1 cellular context compared by ENCODE assay signal in the genomic region with DNA sequence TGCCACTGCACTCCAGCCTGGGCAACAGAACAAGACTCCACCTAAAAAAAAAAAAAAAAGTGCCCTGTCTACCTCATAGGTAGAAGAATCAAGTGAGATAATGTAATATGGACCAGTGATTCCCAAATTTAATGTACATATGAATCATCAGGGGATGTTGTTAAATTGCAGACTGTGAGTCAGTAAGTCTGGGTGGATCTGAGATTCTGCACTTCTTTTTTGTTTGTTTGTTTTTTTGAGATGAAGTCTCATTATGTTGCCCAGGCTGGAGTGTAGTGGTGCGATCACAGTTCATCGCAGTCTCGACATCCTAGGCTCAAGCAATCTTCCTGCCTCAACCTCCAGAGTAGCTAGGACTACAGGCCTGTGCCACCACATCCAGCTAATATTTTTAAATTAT.
A peak's percentile ranks its signal among the peaks of the same experiment; 100 is the strongest.
TF ChIP-seq lines count a peak whose summit lies in the region.

No MANE protein-coding gene starts in this region.

TF ChIP-seq in HEK293, 187 proteins besides CTCF, POLR2A, EP300 and RAD21 (continued from another document):
- TF ChIP-seq ZNF398 (tag by site-specific recombination; IDR thresholded peaks at IDR 0.05) (0 out of 2 replicates have a peak, but pooled peaks have one; percentile 38), ZNF488 (tag by site-specific recombination; IDR thresholded peaks at IDR 0.05) (no peak), ZNF221 (tag by site-specific recombination; IDR thresholded peaks at IDR 0.05; ENCODE audit: borderline replicate concordance) (no peak), ZNF302 (tag by site-specific recombination; IDR thresholded peaks at IDR 0.05; ENCODE audit: low read depth) (no peak), ZNF324 (tag by site-specific recombination; IDR thresholded peaks at IDR 0.05) (no peak), BCL11A (tag by site-specific recombination; IDR thresholded peaks at IDR 0.05; ENCODE audit: low read depth) (peak; percentile 81; the same call in 1 of the 2 replicates), SP7 (tag by site-specific recombination; IDR thresholded peaks at IDR 0.05) (peak; percentile 58), TCF7L2 (IDR thresholded peaks at IDR 0.05; ENCODE audit: borderline replicate concordance, low read depth, low read length) (no peak), ZNF791 (tag by site-specific recombination; IDR thresholded peaks at IDR 0.05) (no peak), PRDM4 (tag by site-specific recombination; IDR thresholded peaks at IDR 0.05) (no peak), ZNF785 (tag by site-specific recombination; IDR thresholded peaks at IDR 0.05) (no peak), ZNF16 (tag by site-specific recombination; IDR thresholded peaks at IDR 0.05; ENCODE audit: low read depth) (no peak), ZFP3 (tag by site-specific recombination; IDR thresholded peaks at IDR 0.05; ENCODE audit: low read depth) (no peak), PRDM6 (tag by site-specific recombination; IDR thresholded peaks at IDR 0.05) (peak; percentile 27; the same call in 1 of the 2 replicates), ZNF19 (tag by site-specific recombination; IDR thresholded peaks at IDR 0.05; ENCODE audit: low read depth) (no peak), ZNF623 (tag by site-specific recombination; IDR thresholded peaks at IDR 0.05) (no peak), ZBTB7A (tag by site-specific recombination; IDR thresholded peaks at IDR 0.05; ENCODE audit: low read depth) (no peak), ZNF645 (tag by site-specific recombination; IDR thresholded peaks at IDR 0.05) (no peak), SCRT1 (tag by site-specific recombination; IDR thresholded peaks at IDR 0.05; ENCODE audit: borderline replicate concordance) (no peak), ZNF561 (tag by site-specific recombination; IDR thresholded peaks at IDR 0.05; ENCODE audit: borderline replicate concordance) (no peak), ZEB2 (tag by site-specific recombination; IDR thresholded peaks at IDR 0.05) (peak; percentile 46), ZNF473 (tag by site-specific recombination; IDR thresholded peaks at IDR 0.05) (no peak), ZNF585B (tag by site-specific recombination; IDR thresholded peaks at IDR 0.05) (no peak), MEIS1 (CRISPR knock-in tag; IDR thresholded peaks at IDR 0.05; ENCODE audit: borderline replicate concordance) (no peak), ZNF37A (tag by site-specific recombination; IDR thresholded peaks at IDR 0.05) (no peak), PATZ1 (tag by site-specific recombination; IDR thresholded peaks at IDR 0.05) (no peak), ZNF2 (tag by site-specific recombination; IDR thresholded peaks at IDR 0.05) (no peak), ZNF768 (tag by site-specific recombination; IDR thresholded peaks at IDR 0.05) (no peak), ZNF175 (tag by site-specific recombination; IDR thresholded peaks at IDR 0.05) (no peak), ZNF626 (tag by site-specific recombination; IDR thresholded peaks at IDR 0.05) (no peak), ZNF670 (tag by site-specific recombination; IDR thresholded peaks at IDR 0.05; ENCODE audit: low read depth) (no peak)
- TF ChIP-seq, protein P1, sequence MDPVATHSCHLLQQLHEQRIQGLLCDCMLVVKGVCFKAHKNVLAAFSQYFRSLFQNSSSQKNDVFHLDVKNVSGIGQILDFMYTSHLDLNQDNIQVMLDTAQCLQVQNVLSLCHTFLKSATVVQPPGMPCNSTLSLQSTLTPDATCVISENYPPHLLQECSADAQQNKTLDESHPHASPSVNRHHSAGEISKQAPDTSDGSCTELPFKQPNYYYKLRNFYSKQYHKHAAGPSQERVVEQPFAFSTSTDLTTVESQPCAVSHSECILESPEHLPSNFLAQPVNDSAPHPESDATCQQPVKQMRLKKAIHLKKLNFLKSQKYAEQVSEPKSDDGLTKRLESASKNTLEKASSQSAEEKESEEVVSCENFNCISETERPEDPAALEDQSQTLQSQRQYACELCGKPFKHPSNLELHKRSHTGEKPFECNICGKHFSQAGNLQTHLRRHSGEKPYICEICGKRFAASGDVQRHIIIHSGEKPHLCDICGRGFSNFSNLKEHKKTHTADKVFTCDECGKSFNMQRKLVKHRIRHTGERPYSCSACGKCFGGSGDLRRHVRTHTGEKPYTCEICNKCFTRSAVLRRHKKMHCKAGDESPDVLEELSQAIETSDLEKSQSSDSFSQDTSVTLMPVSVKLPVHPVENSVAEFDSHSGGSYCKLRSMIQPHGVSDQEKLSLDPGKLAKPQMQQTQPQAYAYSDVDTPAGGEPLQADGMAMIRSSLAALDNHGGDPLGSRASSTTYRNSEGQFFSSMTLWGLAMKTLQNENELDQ (tag by site-specific recombination; IDR thresholded peaks at IDR 0.05; ENCODE audit: low read depth): no peak
- TF ChIP-seq, protein P2, sequence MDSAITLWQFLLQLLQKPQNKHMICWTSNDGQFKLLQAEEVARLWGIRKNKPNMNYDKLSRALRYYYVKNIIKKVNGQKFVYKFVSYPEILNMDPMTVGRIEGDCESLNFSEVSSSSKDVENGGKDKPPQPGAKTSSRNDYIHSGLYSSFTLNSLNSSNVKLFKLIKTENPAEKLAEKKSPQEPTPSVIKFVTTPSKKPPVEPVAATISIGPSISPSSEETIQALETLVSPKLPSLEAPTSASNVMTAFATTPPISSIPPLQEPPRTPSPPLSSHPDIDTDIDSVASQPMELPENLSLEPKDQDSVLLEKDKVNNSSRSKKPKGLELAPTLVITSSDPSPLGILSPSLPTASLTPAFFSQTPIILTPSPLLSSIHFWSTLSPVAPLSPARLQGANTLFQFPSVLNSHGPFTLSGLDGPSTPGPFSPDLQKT (IDR thresholded peaks at IDR 0.05; ENCODE audit: borderline replicate concordance, low read depth, low read length): no peak
- TF ChIP-seq, protein P3, sequence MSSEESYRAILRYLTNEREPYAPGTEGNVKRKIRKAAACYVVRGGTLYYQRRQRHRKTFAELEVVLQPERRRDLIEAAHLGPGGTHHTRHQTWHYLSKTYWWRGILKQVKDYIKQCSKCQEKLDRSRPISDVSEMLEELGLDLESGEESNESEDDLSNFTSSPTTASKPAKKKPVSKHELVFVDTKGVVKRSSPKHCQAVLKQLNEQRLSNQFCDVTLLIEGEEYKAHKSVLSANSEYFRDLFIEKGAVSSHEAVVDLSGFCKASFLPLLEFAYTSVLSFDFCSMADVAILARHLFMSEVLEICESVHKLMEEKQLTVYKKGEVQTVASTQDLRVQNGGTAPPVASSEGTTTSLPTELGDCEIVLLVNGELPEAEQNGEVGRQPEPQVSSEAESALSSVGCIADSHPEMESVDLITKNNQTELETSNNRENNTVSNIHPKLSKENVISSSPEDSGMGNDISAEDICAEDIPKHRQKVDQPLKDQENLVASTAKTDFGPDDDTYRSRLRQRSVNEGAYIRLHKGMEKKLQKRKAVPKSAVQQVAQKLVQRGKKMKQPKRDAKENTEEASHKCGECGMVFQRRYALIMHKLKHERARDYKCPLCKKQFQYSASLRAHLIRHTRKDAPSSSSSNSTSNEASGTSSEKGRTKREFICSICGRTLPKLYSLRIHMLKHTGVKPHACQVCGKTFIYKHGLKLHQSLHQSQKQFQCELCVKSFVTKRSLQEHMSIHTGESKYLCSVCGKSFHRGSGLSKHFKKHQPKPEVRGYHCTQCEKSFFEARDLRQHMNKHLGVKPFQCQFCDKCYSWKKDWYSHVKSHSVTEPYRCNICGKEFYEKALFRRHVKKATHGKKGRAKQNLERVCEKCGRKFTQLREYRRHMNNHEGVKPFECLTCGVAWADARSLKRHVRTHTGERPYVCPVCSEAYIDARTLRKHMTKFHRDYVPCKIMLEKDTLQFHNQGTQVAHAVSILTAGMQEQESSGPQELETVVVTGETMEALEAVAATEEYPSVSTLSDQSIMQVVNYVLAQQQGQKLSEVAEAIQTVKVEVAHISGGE (tag by site-specific recombination; conservative IDR thresholded peaks at IDR 0.05; ENCODE audit: low read depth): no peak
